13 cellular contexts compared by ENCODE assay signal in genomic region chr4:87978656-87979055, GRCh38. TPM values are rescaled to one million over a fixed set of nuclear protein-coding genes. Genes with fewer than 3 reads are reported as not detected.
DNase-seq lines count a peak whose midpoint lies in the region; ATAC-seq and TF ChIP-seq lines count a peak whose summit lies in the region.
"Had no signal": no experiment of that assay in that cellular context is flagged by ENCODE, and none has a peak within 500 bp of the region (broad histone marks: within the 10 kb centered on the region; RNA-seq: fewer than 3 reads in every experiment).

No MANE protein-coding gene starts in this region.

- H3K36me3 ChIP-seq in A673 (ENCODE audit: insufficient read depth, low read length, poor library complexity, severe bottlenecking), result no peaks in the 10 kb centered on the region
- H3K36me3 ChIP-seq: BLaER1 had no signal

- DNase-seq in AG10803 (ENCODE audit: low read depth) (peak; percentile 11), NB4 (ENCODE audit: low read depth) (peak; percentile 12), caudate nucleus (lab: John Stamatoyannopoulos, UW) (peak in 11 of 61 donors; percentile 11 to 37 (median 16)), kidney glomerular epithelial cell (lab: John Stamatoyannopoulos, UW) (peak; percentile 41), mesenteric fat pad (ENCODE audit: low spot score) (no peak), A673 (ENCODE audit: low spot score) (no peak)
- DNase-seq: NCI-H146, NCI-H526, Right ventricle myocardium superior had no signal

- ATAC-seq in HG02973 (IDR thresholded peaks at IDR 0.05; ENCODE audit: unreplicated experiment), result no peak
- no peak for ATAC-seq in GM21423 (IDR thresholded peaks at IDR 0.05; ENCODE audit: unreplicated experiment)

- H3K27ac ChIP-seq in caudate nucleus (ENCODE audit: low read depth, low read length) (peak overlapping the region; percentile 67), A673 (ENCODE audit: low read depth, low read length, poor library complexity, severe bottlenecking) (no peak overlapping the region)
- H3K27ac ChIP-seq: BLaER1 had no signal

- BruUV-seq in A673 (replicated peaks; lab: Mats Ljungman, UMichigan), result no TSS peak

- intact Hi-C loops in A673 (cut with micrococcal nuclease; ENCODE audit: unreplicated experiment), result no loop called here

- no peak for TF ChIP-seq CTCF in AG10803 (conservative IDR thresholded peaks at IDR 0.05; ENCODE audit: low read length)
- no peak for TF ChIP-seq CTCF in NB4 (IDR thresholded peaks at IDR 0.05; ENCODE audit: low read depth, low read length)
- TF ChIP-seq CTCF in A673 (conservative IDR thresholded peaks at IDR 0.05; ENCODE audit: low read depth, low read length), result no peak

- CTCF ChIA-PET in A673 (lab: Charles Lee), result no interaction called here

- H3K4me3 ChIP-seq in AG10803 (ENCODE audit: low read length) (no peak overlapping the region), NB4 (ENCODE audit: low read depth, low read length) (no peak overlapping the region), A673 (ENCODE audit: low read depth, low read length, poor library complexity, severe bottlenecking) (no peak overlapping the region)
- H3K4me3 ChIP-seq: BLaER1 had no signal

- POLR2A ChIA-PET in A673 (lab: Charles Lee; ENCODE audit: low non-redundant PET), result no interaction called here

- TF ChIP-seq POLR2A in NB4 (IDR thresholded peaks at IDR 0.05; ENCODE audit: extremely low read depth, insufficient read length), result no peak

- no peaks in the 10 kb centered on the region for H3K4me1 ChIP-seq in A673 (ENCODE audit: insufficient read depth, low read length, poor library complexity, severe bottlenecking)

- H3K27me3 ChIP-seq in A673 (replicated peaks; ENCODE audit: insufficient read depth, low read depth, low read length, poor library complexity), result no peaks in the 10 kb centered on the region
- H3K27me3 ChIP-seq: BLaER1 had no signal

- no peaks in the 10 kb centered on the region for H3K9me3 ChIP-seq in A673 (ENCODE audit: low read depth, low read length, poor library complexity, severe bottlenecking)
- H3K9me3 ChIP-seq: BLaER1 had no signal

RNA-seq across cellular contexts. Expression of gene SPP1, which starts 3.1 kb away (rescaled TPM):
- total RNA-seq in mesenteric fat pad (636 TPM), A673 (2021) (0.87 and 0.99 TPM in 2 replicates)
- total RNA-seq: pulmonary artery endothelial cell had no signal

RNA-seq across cellular contexts. Expression of gene PKD2, which starts 28.8 kb away (rescaled TPM):
- total RNA-seq in mesenteric fat pad (54.3 TPM), A673 (2021) (10.0 and 10.8 TPM in 2 replicates)

Comparison
In these comparisons a context has a peak if more than half of its experiments do, and no peak if none do; other contexts are left out.
1. DNase-seq: peak in AG10803 (single experiment), NB4 (single experiment) and kidney glomerular epithelial cell (single experiment); none in mesenteric fat pad (single experiment) and A673 (single experiment).
2. RNA of gene SPP1, which starts 3.1 kb away (total RNA-seq): 636 TPM in mesenteric fat pad (single experiment); 0.87 to 0.99 TPM in A673; every median in the first group is over 100 times any median in the second.